25 cellular contexts compared by ENCODE assay signal in genomic region chr6:163230901-163231300, GRCh38.
"Had no signal": no experiment of that assay in that cellular context is flagged by ENCODE, and none has a peak within 500 bp of the region (broad histone marks: within the 10 kb centered on the region; RNA-seq: fewer than 3 reads in every experiment).

No MANE protein-coding gene starts in this region.

- H3K36me3 Mint-ChIP-seq: naive thymus-derived CD8-positive, alpha-beta T cell; stimulated activated memory B cell treated with anti-CD40 and anti-IgM and Interleukin-4, amounts not matched to agents 10 μg/mL and 1 μg/mL and 100 μg/mL, for 72 hours; type B pancreatic cell had no signal

- H3K4me3 Mint-ChIP-seq: naive thymus-derived CD8-positive, alpha-beta T cell; nephron; neural crest cell; stimulated activated memory B cell treated with anti-CD40 and anti-IgM and Interleukin-4, amounts not matched to agents 10 μg/mL and 1 μg/mL and 100 μg/mL, for 72 hours; stimulated activated naive CD8-positive, alpha-beta T cell treated with anti-CD3 and anti-CD28 coated beads, Interleukin-15, amount 100 ng/mL, for 72 hours; type B pancreatic cell had no signal

- H3K4me1 ChIP-seq: heart right ventricle, left ventricle myocardium inferior, right atrium auricular region, tibial nerve had no signal

- H3K27ac ChIP-seq: heart right ventricle, hepatocyte, left ventricle myocardium inferior, neutrophil, right atrium auricular region, right lobe of liver, tibial nerve had no signal

- H3K9me3 Mint-ChIP-seq: stimulated activated memory B cell treated with anti-CD40 and anti-IgM and Interleukin-4, amounts not matched to agents 10 μg/mL and 1 μg/mL and 100 μg/mL, for 72 hours; stimulated activated naive CD8-positive, alpha-beta T cell treated with anti-CD3 and anti-CD28 coated beads, Interleukin-15, amount 100 ng/mL, for 72 hours; type B pancreatic cell had no signal

- H3K27me3 ChIP-seq: heart right ventricle, hepatocyte, neutrophil, right atrium auricular region, right lobe of liver, tibial nerve had no signal

- DNase-seq: heart right ventricle; islet precursor cell; left ventricle myocardium inferior; mammary epithelial cell; mesenchymal stem cell; naive thymus-derived CD8-positive, alpha-beta T cell; occipital lobe; right lobe of liver; stimulated activated CD4-positive, alpha-beta T cell treated with anti-CD3 and anti-CD28 coated beads, Interleukin-1b, Interleukin-23, amount 100 ng/mL, for 48 hours; stimulated activated CD4-positive, alpha-beta T cell treated with anti-CD3 and anti-CD28 coated beads, Interleukin-2, amount 100 ng/mL, for 48 hours; stimulated activated CD4-positive, alpha-beta T cell treated with anti-CD3 and anti-CD28 coated beads, Interleukin-4, amount 100 ng/mL, for 4 hours; stimulated activated CD8-positive, alpha-beta memory T cell treated with anti-CD3 and anti-CD28 coated beads, Interleukin-4, amount 100 ng/mL, for 48 hours; stimulated activated naive CD4-positive, alpha-beta T cell treated with Interleukin-2 at 50 U/mL for 16 hours; stimulated activated naive CD8-positive, alpha-beta T cell treated with anti-CD3 and anti-CD28 coated beads, Interleukin-15, amount 100 ng/mL, for 72 hours; substantia nigra had no signal

- ATAC-seq: heart right ventricle; naive thymus-derived CD8-positive, alpha-beta T cell; stimulated activated memory B cell treated with anti-CD40 and anti-IgM and Interleukin-4, amounts not matched to agents 10 μg/mL and 1 μg/mL and 100 μg/mL, for 72 hours; stimulated activated naive CD8-positive, alpha-beta T cell treated with anti-CD3 and anti-CD28 coated beads, Interleukin-15, amount 100 ng/mL, for 72 hours had no signal

- H3K9me3 ChIP-seq: left ventricle myocardium inferior, neutrophil, right atrium auricular region, right lobe of liver, tibial nerve had no signal

- H3K4me3 ChIP-seq: heart right ventricle, hepatocyte, left ventricle myocardium inferior, right atrium auricular region, right lobe of liver, smooth muscle cell, tibial nerve had no signal

- H3K27me3 Mint-ChIP-seq: type B pancreatic cell had no signal

- H3K4me1 Mint-ChIP-seq: naive thymus-derived CD8-positive, alpha-beta T cell; nephron; stimulated activated memory B cell treated with anti-CD40 and anti-IgM and Interleukin-4, amounts not matched to agents 10 μg/mL and 1 μg/mL and 100 μg/mL, for 72 hours; stimulated activated naive CD8-positive, alpha-beta T cell treated with anti-CD3 and anti-CD28 coated beads, Interleukin-15, amount 100 ng/mL, for 72 hours had no signal

- H3K36me3 ChIP-seq: heart right ventricle, left ventricle myocardium inferior, neutrophil, right atrium auricular region, right lobe of liver, tibial nerve had no signal

- H3K27ac Mint-ChIP-seq: nephron; progenitor cell of endocrine pancreas; stimulated activated memory B cell treated with anti-CD40 and anti-IgM and Interleukin-4, amounts not matched to agents 10 μg/mL and 1 μg/mL and 100 μg/mL, for 72 hours; stimulated activated naive CD8-positive, alpha-beta T cell treated with anti-CD3 and anti-CD28 coated beads, Interleukin-15, amount 100 ng/mL, for 72 hours; type B pancreatic cell had no signal
